Comparison of ENCODE assay signal across 9 cellular contexts in the genomic region with DNA sequence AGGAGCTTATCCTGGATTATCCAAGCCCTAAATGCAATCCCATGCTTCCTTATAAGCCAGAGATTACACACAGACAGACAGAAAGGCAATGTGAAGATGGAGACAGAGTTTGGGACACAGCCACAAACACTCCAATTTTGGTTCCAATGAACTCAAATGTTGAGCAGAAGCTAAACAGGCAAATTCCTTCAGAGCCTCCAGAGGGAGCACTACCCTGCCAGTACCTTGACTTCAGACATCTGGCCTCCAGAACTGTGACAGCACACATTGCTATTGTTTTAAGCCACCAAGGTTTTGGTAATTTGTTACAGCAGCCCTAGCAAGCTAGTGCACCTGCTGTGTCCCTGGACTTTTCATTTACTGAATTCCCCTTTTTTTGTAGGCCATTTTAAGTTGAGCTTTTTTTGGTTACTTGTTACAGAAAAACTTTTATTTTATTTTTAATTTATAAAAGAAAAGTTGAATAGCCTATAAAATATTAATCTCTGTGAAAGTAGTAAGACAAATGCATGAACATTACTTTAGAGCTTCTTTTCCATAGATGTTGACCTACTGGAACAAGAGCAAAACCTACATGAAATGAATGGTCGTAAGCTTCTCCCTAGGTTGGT. TPM values are rescaled to one million over a fixed set of nuclear protein-coding genes. Genes with fewer than 3 reads are reported as not detected.
DNase-seq lines count a peak whose midpoint lies in the region; ATAC-seq and TF ChIP-seq lines count a peak whose summit lies in the region.
"Had no signal": no experiment of that assay in that cellular context is flagged by ENCODE, and none has a peak within 500 bp of the region (broad histone marks: within the 10 kb centered on the region; RNA-seq: fewer than 3 reads in every experiment).

No MANE protein-coding gene starts in this region.

- no peaks in the 10 kb centered on the region for H3K4me1 ChIP-seq in lower lobe of right lung
- no peaks in the 10 kb centered on the region for H3K4me1 ChIP-seq in vagina

- H3K36me3 ChIP-seq in lower lobe of right lung, result no peaks in the 10 kb centered on the region
- H3K36me3 ChIP-seq in vagina, result no peaks in the 10 kb centered on the region
- H3K36me3 ChIP-seq: neutrophil had no signal

- H3K4me3 ChIP-seq in choroid plexus epithelial cell (ENCODE audit: low read depth, low read length) (no peak overlapping the region), lower lobe of right lung (no peak overlapping the region), vagina (no peak overlapping the region)

- intact Hi-C loops in lower lobe of right lung (cut with DNase I), result no loop called here
- intact Hi-C loops in vagina (cut with DNase I), result no loop called here

- TF ChIP-seq POLR2A in GM18505 (IDR thresholded peaks at IDR 0.05; ENCODE audit: borderline replicate concordance, extremely low read depth, insufficient read depth, insufficient read length), result no peak
- no peak for TF ChIP-seq POLR2A in vagina (IDR thresholded peaks at IDR 0.05)

- in situ Hi-C loops in SK-MEL-5 (cut with HindIII; ENCODE audit: low pct_unique_long_range_greater_than_20kb, low sequenced_read_pairs), result loop anchor here (25.0 kb wide), 1 partner anchor 350 kb away; no protein-coding TSS in a partner anchor

- ATAC-seq in GM18505 (IDR thresholded peaks at IDR 0.05; ENCODE audit: unreplicated experiment) (peak; percentile 78), HG03378 (IDR thresholded peaks at IDR 0.05; ENCODE audit: unreplicated experiment) (peak; percentile 77), lower lobe of right lung (peak; percentile 84 to 87), HG02571 (IDR thresholded peaks at IDR 0.05; ENCODE audit: unreplicated experiment) (no peak)

- H3K9me3 ChIP-seq in lower lobe of right lung (no peaks in the 10 kb centered on the region), vagina (no peaks in the 10 kb centered on the region)
- H3K9me3 ChIP-seq: neutrophil had no signal

- no peak overlapping the region for H3K27ac ChIP-seq in lower lobe of right lung
- no peak overlapping the region for H3K27ac ChIP-seq in vagina
- H3K27ac ChIP-seq: neutrophil had no signal

- H3K27me3 ChIP-seq in lower lobe of right lung (ENCODE audit: low read depth) (no peaks in the 10 kb centered on the region), vagina (no peaks in the 10 kb centered on the region)
- H3K27me3 ChIP-seq: neutrophil had no signal

- peak; percentile 54 for DNase-seq in Ammon's horn (ENCODE audit: low spot score)
- DNase-seq in SK-MEL-5 (ENCODE audit: low read depth, low spot score), result peak; percentile 64
- DNase-seq in choroid plexus epithelial cell (ENCODE audit: low read depth), result peak; percentile 78
- DNase-seq in lower lobe of right lung, result no peak
- DNase-seq in vagina (ENCODE audit: extremely low spot score in 2 of 2), result no peak

- TF ChIP-seq CTCF in choroid plexus epithelial cell (conservative IDR thresholded peaks at IDR 0.05; ENCODE audit: low read depth, low read length) (peak; percentile 93), lower lobe of right lung (IDR thresholded peaks at IDR 0.05) (peak; percentile 69), vagina (IDR thresholded peaks at IDR 0.05) (peak in 2 of 3 experiments; percentile 19 to 20)

RNA-seq across cellular contexts. Expression of gene SRD5A3, which starts 33.4 kb away (rescaled TPM):
- total RNA-seq in SK-MEL-5 (2014; rRNA removed; shearing (Covaris generic)), result 37.1 and 37.8 TPM in 2 replicates
- 13.0 and 22.4 TPM in 2 replicates for polyA plus RNA-seq in SK-MEL-5 (2015; cell fraction: cytosol; rRNA removed)
- polyA plus RNA-seq in SK-MEL-5 (2015; cell fraction: nucleus; rRNA removed), result 2.0 and 2.8 TPM in 2 replicates
- total RNA-seq in lower lobe of right lung (21.1 TPM), vagina (25.5 TPM)

Comparison
In these comparisons a context has a peak if more than half of its experiments do, and no peak if none do; other contexts are left out.
1. DNase-seq: peak in Ammon's horn (single experiment), SK-MEL-5 (single experiment) and choroid plexus epithelial cell (single experiment); none in lower lobe of right lung (single experiment) and vagina (0 of 2).
2. CTCF ChIP-seq: peak in every context shown above with its lines; median percentile 93 in choroid plexus epithelial cell; 69 in lower lobe of right lung; 20 in vagina.